26 cellular contexts compared by ENCODE assay signal in the genomic region with DNA sequence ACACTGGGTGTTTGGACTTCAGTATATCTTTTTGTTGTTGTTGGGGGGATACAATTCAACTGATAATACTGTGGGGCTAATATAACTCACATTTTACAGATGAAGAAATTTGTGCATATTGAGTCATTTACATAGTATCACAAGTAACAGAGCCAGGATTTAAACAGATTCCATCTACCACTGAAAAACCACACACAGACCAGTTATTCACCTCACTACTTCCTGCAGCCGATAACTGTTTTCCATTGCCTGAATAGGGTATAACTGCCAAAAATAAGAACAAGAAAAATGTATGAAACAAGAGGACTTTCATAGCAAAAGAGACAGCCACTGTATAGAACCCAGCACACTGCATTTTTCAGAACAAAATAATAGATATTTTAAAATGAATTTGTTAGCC.
A peak's percentile ranks its signal among the peaks of the same experiment; 100 is the strongest.
DNase-seq lines count a peak whose midpoint lies in the region; ATAC-seq and TF ChIP-seq lines count a peak whose summit lies in the region.
"Had no signal": no experiment of that assay in that cellular context is flagged by ENCODE, and none has a peak within 500 bp of the region (broad histone marks: within the 10 kb centered on the region; RNA-seq: fewer than 3 reads in every experiment).

No MANE protein-coding gene starts in this region.

- H3K9me3 ChIP-seq in tibial artery: no peaks in the 10 kb centered on the region

- peaks cover 9% of the 10 kb centered on the region for H3K9me3 Mint-ChIP-seq in activated naive CD8-positive, alpha-beta T cell treated with anti-CD3 and anti-CD28 coated beads, Interleukin-2, amount 50 U/mL, for 24 hours
- peaks cover 3% of the 10 kb centered on the region for H3K9me3 Mint-ChIP-seq in activated naive CD8-positive, alpha-beta T cell treated with anti-CD3 and anti-CD28 coated beads for 36 hours
- H3K9me3 Mint-ChIP-seq: H9 had no signal

- H3K27ac ChIP-seq in tibial artery: no peak overlapping the region
- H3K27ac ChIP-seq: 22Rv1 had no signal

- no peaks in the 10 kb centered on the region for H3K36me3 ChIP-seq in tibial artery

- TF ChIP-seq CTCF in fibroblast of pulmonary artery (IDR thresholded peaks at IDR 0.05; ENCODE audit: low read length, missing control alignments) (no peak), tibial artery (IDR thresholded peaks at IDR 0.05) (no peak)

- no peaks in the 10 kb centered on the region for H3K4me1 ChIP-seq in tibial artery

- H3K4me3 ChIP-seq in fibroblast of pulmonary artery (replicated peaks; ENCODE audit: low read depth, low read length) (no peak overlapping the region), tibial artery (no peak overlapping the region)

- H3K4me3 Mint-ChIP-seq in activated naive CD8-positive, alpha-beta T cell treated with anti-CD3 and anti-CD28 coated beads, Interleukin-2, amount 50 U/mL, for 24 hours: no peak overlapping the region
- H3K4me3 Mint-ChIP-seq in activated naive CD8-positive, alpha-beta T cell treated with anti-CD3 and anti-CD28 coated beads for 36 hours: no peak overlapping the region
- H3K4me3 Mint-ChIP-seq: CD8-positive, alpha-beta memory T cell; H9; HFFc6 had no signal

- H3K4me1 Mint-ChIP-seq in activated naive CD8-positive, alpha-beta T cell treated with anti-CD3 and anti-CD28 coated beads, Interleukin-2, amount 50 U/mL, for 24 hours: no peaks in the 10 kb centered on the region
- H3K4me1 Mint-ChIP-seq in activated naive CD8-positive, alpha-beta T cell treated with anti-CD3 and anti-CD28 coated beads for 36 hours: no peaks in the 10 kb centered on the region
- H3K4me1 Mint-ChIP-seq: CD8-positive, alpha-beta memory T cell had no signal

- H3K27me3 Mint-ChIP-seq in activated naive CD8-positive, alpha-beta T cell treated with anti-CD3 and anti-CD28 coated beads, Interleukin-2, amount 50 U/mL, for 24 hours: no peaks in the 10 kb centered on the region
- H3K27me3 Mint-ChIP-seq in activated naive CD8-positive, alpha-beta T cell treated with anti-CD3 and anti-CD28 coated beads for 36 hours: no peaks in the 10 kb centered on the region
- H3K27me3 Mint-ChIP-seq: CD8-positive, alpha-beta memory T cell had no signal

- no peak for DNase-seq in activated naive CD8-positive, alpha-beta T cell treated with anti-CD3 and anti-CD28 coated beads, Interleukin-2, amount 50 U/mL, for 24 hours
- DNase-seq in activated naive CD8-positive, alpha-beta T cell treated with anti-CD3 and anti-CD28 coated beads for 36 hours: no peak
- DNase-seq in OCI-M1 (lab: John Stamatoyannopoulos, UW) (peak; percentile 22), fibroblast of pulmonary artery (ENCODE audit: low read depth) (peak; percentile 32), kidney tubule cell (ENCODE audit: low spot score) (no peak), NCI-H2196 treated with DMSO at 0.1 percent for 48 hours (lab: John Stamatoyannopoulos, UW; ENCODE audit: unreplicated experiment) (no peak), tibial artery (no peak)
- DNase-seq: ACHN; C1 segment of cervical spinal cord; CD8-positive, alpha-beta memory T cell; GF-D8; H9; HFFc6; KBM-7; MV-4-11; NCI-H1105 treated with DMSO at 0.1 percent for 48 hours; NCI-H2029 treated with DMSO at 0.1 percent for 48 hours; NCI-H345; NCI-H524; NCI-H774; NK-92 treated with Interleukin-12 subunit alpha and Interleukin-12 subunit beta, amount 100 ng/mL, for 24 hours; PC-3; Right ventricle myocardium superior had no signal

- ATAC-seq in activated naive CD8-positive, alpha-beta T cell treated with anti-CD3 and anti-CD28 coated beads, Interleukin-2, amount 50 U/mL, for 24 hours: peak; percentile 49
- no peak for ATAC-seq in GM18873 (IDR thresholded peaks at IDR 0.05; ENCODE audit: low FRiP score, unreplicated experiment)
- ATAC-seq: HepG2, PC-3 had no signal

- H3K36me3 Mint-ChIP-seq in activated naive CD8-positive, alpha-beta T cell treated with anti-CD3 and anti-CD28 coated beads, Interleukin-2, amount 50 U/mL, for 24 hours (ENCODE audit: low read depth): no peaks in the 10 kb centered on the region
- H3K36me3 Mint-ChIP-seq in activated naive CD8-positive, alpha-beta T cell treated with anti-CD3 and anti-CD28 coated beads for 36 hours: no peaks in the 10 kb centered on the region
- H3K36me3 Mint-ChIP-seq: CD8-positive, alpha-beta memory T cell had no signal

- H3K27me3 ChIP-seq in tibial artery: no peaks in the 10 kb centered on the region

- intact Hi-C loops in tibial artery (cut with DNase I; ENCODE audit: low total_unique reads): no loop called here

- H3K27ac Mint-ChIP-seq in activated naive CD8-positive, alpha-beta T cell treated with anti-CD3 and anti-CD28 coated beads, Interleukin-2, amount 50 U/mL, for 24 hours: no peak overlapping the region
- no peak overlapping the region for H3K27ac Mint-ChIP-seq in activated naive CD8-positive, alpha-beta T cell treated with anti-CD3 and anti-CD28 coated beads for 36 hours
- H3K27ac Mint-ChIP-seq: H9, HFFc6 had no signal

Comparison
In these comparisons a context has a peak if more than half of its experiments do, and no peak if none do; other contexts are left out.
1. DNase-seq: peak in OCI-M1 (single experiment) and fibroblast of pulmonary artery (single experiment); none in activated naive CD8-positive, alpha-beta T cell treated with anti-CD3 and anti-CD28 coated beads, Interleukin-2, amount 50 U/mL, for 24 hours (single experiment), activated naive CD8-positive, alpha-beta T cell treated with anti-CD3 and anti-CD28 coated beads for 36 hours (single experiment), kidney tubule cell (single experiment), NCI-H2196 treated with DMSO at 0.1 percent for 48 hours (single experiment) and tibial artery (0 of 2).